1 cellular context compared by ENCODE assay signal in the genomic region with DNA sequence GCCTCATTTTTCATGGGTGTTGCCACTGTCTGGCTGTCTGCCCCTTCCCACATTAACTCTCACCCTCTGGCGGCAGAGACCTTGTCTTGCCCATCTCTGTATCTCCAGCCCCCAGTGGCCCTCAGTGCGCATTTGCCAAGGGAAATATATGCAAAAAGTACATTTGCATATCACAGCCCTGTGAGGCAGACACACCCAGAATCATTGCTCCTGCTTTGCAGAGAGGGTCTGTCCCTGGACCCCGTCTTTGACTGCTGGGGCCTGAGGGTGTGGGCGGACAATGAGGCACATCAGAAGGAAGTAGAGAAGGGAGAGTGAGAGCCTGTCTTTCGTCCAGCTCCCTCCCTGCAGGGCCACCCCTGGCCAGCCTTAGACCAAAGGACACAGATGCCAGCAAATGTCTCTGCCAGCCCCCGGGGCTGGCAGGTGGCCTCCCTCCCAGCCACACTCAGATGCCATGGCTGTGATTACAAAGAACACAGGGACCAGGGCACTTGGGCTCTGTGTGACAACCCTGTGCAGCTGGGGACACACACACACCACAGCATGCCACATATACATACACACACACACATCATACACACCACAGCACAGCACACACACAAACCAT.
TF ChIP-seq lines count a peak whose summit lies in the region.

No MANE protein-coding gene starts in this region.

TF ChIP-seq in SK-N-SH, 30 proteins besides CTCF, POLR2A, EP300 and RAD21 (continued from another document):
- TF ChIP-seq YY1 (IDR thresholded peaks at IDR 0.05; ENCODE audit: low read depth), result no peak
- TF ChIP-seq POLR2AphosphoS5 (IDR thresholded peaks at IDR 0.05; ENCODE audit: low read depth, low read length), result no peak
- TF ChIP-seq, protein P1, sequence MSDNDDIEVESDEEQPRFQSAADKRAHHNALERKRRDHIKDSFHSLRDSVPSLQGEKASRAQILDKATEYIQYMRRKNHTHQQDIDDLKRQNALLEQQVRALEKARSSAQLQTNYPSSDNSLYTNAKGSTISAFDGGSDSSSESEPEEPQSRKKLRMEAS (IDR thresholded peaks at IDR 0.05; ENCODE audit: low read depth), result no peak
- no peak for TF ChIP-seq ELF1 (IDR thresholded peaks at IDR 0.05)
- no peak for TF ChIP-seq NRF1 (IDR thresholded peaks at IDR 0.05; ENCODE audit: low read depth, low read length)
- peak; percentile 90 for TF ChIP-seq FOXJ3 (CRISPR knock-in tag; IDR thresholded peaks at IDR 0.05)
- TF ChIP-seq, protein P2, sequence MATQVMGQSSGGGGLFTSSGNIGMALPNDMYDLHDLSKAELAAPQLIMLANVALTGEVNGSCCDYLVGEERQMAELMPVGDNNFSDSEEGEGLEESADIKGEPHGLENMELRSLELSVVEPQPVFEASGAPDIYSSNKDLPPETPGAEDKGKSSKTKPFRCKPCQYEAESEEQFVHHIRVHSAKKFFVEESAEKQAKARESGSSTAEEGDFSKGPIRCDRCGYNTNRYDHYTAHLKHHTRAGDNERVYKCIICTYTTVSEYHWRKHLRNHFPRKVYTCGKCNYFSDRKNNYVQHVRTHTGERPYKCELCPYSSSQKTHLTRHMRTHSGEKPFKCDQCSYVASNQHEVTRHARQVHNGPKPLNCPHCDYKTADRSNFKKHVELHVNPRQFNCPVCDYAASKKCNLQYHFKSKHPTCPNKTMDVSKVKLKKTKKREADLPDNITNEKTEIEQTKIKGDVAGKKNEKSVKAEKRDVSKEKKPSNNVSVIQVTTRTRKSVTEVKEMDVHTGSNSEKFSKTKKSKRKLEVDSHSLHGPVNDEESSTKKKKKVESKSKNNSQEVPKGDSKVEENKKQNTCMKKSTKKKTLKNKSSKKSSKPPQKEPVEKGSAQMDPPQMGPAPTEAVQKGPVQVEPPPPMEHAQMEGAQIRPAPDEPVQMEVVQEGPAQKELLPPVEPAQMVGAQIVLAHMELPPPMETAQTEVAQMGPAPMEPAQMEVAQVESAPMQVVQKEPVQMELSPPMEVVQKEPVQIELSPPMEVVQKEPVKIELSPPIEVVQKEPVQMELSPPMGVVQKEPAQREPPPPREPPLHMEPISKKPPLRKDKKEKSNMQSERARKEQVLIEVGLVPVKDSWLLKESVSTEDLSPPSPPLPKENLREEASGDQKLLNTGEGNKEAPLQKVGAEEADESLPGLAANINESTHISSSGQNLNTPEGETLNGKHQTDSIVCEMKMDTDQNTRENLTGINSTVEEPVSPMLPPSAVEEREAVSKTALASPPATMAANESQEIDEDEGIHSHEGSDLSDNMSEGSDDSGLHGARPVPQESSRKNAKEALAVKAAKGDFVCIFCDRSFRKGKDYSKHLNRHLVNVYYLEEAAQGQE (IDR thresholded peaks at IDR 0.05; ENCODE audit: low read depth, low read length), result no peak
